Comparison of ENCODE assay signal across 8 cellular contexts in the genomic region with DNA sequence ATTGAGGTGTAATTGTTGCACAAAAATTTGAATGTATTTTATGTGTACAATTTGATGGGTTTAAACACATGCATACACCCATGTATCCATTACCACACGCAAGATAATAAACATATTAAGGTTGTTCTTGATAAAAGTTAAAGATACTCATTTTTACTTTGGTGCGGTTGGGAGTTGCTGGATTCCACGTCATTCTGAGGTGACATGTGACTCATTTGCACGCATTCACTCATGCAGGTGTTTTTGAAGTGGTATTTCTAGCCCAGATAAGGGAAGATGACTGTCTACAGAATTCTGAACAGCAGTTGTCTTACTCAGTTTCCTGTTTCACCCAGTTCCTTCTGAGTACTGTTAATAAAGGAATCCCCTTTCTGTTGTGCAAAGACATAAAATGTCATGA.
A peak's percentile ranks its signal among the peaks of the same experiment; 100 is the strongest.
DNase-seq lines count a peak whose midpoint lies in the region; ATAC-seq and TF ChIP-seq lines count a peak whose summit lies in the region.

No MANE protein-coding gene starts in this region.

- ATAC-seq in GM19023 (IDR thresholded peaks at IDR 0.05; ENCODE audit: unreplicated experiment) (peak; percentile 87), HG03354 (IDR thresholded peaks at IDR 0.05; ENCODE audit: poor library complexity, severe bottlenecking, unreplicated experiment) (peak; percentile 85)

- no peak for TF ChIP-seq CTCF in testis (IDR thresholded peaks at IDR 0.05)

- 78 to 79% methylated on average over 4 of the region's 4 CpGs for WGBS in testis, 2 donors

- peak; percentile 50 to 61 for DNase-seq in activated T-cell treated with anti-CD3 and anti-CD28 coated beads, Interleukin-2, amount 50 U/mL, for 48 hours
- peak in 2 of 3 donors; percentile 19 to 34 for DNase-seq in stimulated activated CD4-positive, alpha-beta T cell treated with anti-CD3 and anti-CD28 coated beads, TNF-alpha, amount 100 ng/mL, for 1 hour (ENCODE audit: low read depth in 3 of 3, low spot score in 1 of 3)
- DNase-seq in testis (no peak), DMS79 (lab: John Stamatoyannopoulos, UW) (no peak), HPDE6-E6E7 (ENCODE audit: extremely low spot score) (no peak), NCI-H146 treated with DMSO at 0.1 percent for 48 hours (lab: John Stamatoyannopoulos, UW; ENCODE audit: unreplicated experiment) (no peak)

- H3K27ac ChIP-seq in testis: no peak overlapping the region

- H3K27me3 ChIP-seq in testis: no peaks in the 10 kb centered on the region

- intact Hi-C loops in testis (cut with DNase I; ENCODE audit: low total_unique reads): no loop called here

- TF ChIP-seq POLR2A in testis (IDR thresholded peaks at IDR 0.05): no peak

- no peaks in the 10 kb centered on the region for H3K9me3 ChIP-seq in testis

- H3K36me3 ChIP-seq in testis (ENCODE audit: low read depth, missing control alignments): no peaks in the 10 kb centered on the region

- H3K4me3 ChIP-seq in testis: no peak overlapping the region

- no peaks in the 10 kb centered on the region for H3K4me1 ChIP-seq in testis

Comparison
In these comparisons a context has a peak if more than half of its experiments do, and no peak if none do; other contexts are left out.
1. DNase-seq: peak in activated T-cell treated with anti-CD3 and anti-CD28 coated beads, Interleukin-2, amount 50 U/mL, for 48 hours (2 of 2) and stimulated activated CD4-positive, alpha-beta T cell treated with anti-CD3 and anti-CD28 coated beads, TNF-alpha, amount 100 ng/mL, for 1 hour (2 of 3); none in testis (single experiment), DMS79 (single experiment), HPDE6-E6E7 (single experiment) and NCI-H146 treated with DMSO at 0.1 percent for 48 hours (single experiment).